ENCODE assay signal across 9 cellular contexts in genomic region chr13:97953376-97953970, GRCh38. TPM values are rescaled to one million over a fixed set of nuclear protein-coding genes. Genes with fewer than 3 reads are reported as not detected.
DNase-seq lines count a peak whose midpoint lies in the region; ATAC-seq and TF ChIP-seq lines count a peak whose summit lies in the region.
"Had no signal": no experiment of that assay in that cellular context is flagged by ENCODE, and none has a peak within 500 bp of the region (broad histone marks: within the 10 kb centered on the region; RNA-seq: fewer than 3 reads in every experiment).

TSS of gene IPO5 (plus strand) at chr13:97953675. CDS start at chr13:97976697, 23,022 bp downstream.

- POLR2A ChIA-PET in CD8-positive, alpha-beta T cell (lab: Charles Lee), result no interaction called here

- H3K27ac ChIP-seq in CD8-positive, alpha-beta T cell (ENCODE audit: low read depth, low read length), result no peak within 1 kb of the TSS
- peak within 1 kb of the TSS; percentile 10; the same call in 1 of the 2 replicates for H3K27ac ChIP-seq in WERI-Rb-1
- no peak within 1 kb of the TSS for H3K27ac ChIP-seq in gastroesophageal sphincter

- H3K4me1 Mint-ChIP-seq in CD8-positive, alpha-beta T cell (ENCODE audit: low read depth), result no peaks in the 10 kb centered on the region
- no peaks in the 10 kb centered on the region for H3K4me1 Mint-ChIP-seq in osteocyte (ENCODE audit: unreplicated experiment)
- H3K4me1 Mint-ChIP-seq: central memory CD8-positive, alpha-beta T cell had no signal

- no peak within 1 kb of the TSS for H3K4me3 Mint-ChIP-seq in CD8-positive, alpha-beta T cell
- H3K4me3 Mint-ChIP-seq in osteocyte (ENCODE audit: unreplicated experiment), result no peak within 1 kb of the TSS
- H3K4me3 Mint-ChIP-seq: central memory CD8-positive, alpha-beta T cell had no signal

- H3K9me3 ChIP-seq in CD8-positive, alpha-beta T cell (ENCODE audit: low read length), result no peaks in the 10 kb centered on the region
- H3K9me3 ChIP-seq in WERI-Rb-1 (ENCODE audit: severe bottlenecking) (no peaks in the 10 kb centered on the region), gastroesophageal sphincter (no peaks in the 10 kb centered on the region)

- no peaks in the 10 kb centered on the region for H3K36me3 ChIP-seq in CD8-positive, alpha-beta T cell (ENCODE audit: insufficient read depth, low read length)
- H3K36me3 ChIP-seq in WERI-Rb-1 (no peaks in the 10 kb centered on the region), gastroesophageal sphincter (no peaks in the 10 kb centered on the region)

- TF ChIP-seq POLR2A in gastroesophageal sphincter (IDR thresholded peaks at IDR 0.05), result no peak

- WGBS in gastroesophageal sphincter (ENCODE audit: low coverage in 1 of 2), 2 donors, result 68 to 75% methylated on average over 2 to 6 of the region's 10 CpGs

- ATAC-seq in CD8-positive, alpha-beta T cell, result no peak
- ATAC-seq in gastroesophageal sphincter, result no peak
- ATAC-seq in GM21381 (IDR thresholded peaks at IDR 0.05; ENCODE audit: unreplicated experiment), result no peak
- no peak for ATAC-seq in GM19035 (IDR thresholded peaks at IDR 0.05; ENCODE audit: unreplicated experiment)
- ATAC-seq in HG02588 (IDR thresholded peaks at IDR 0.05; ENCODE audit: unreplicated experiment), result no peak

- no peak for TF ChIP-seq EP300 in gastroesophageal sphincter (IDR thresholded peaks at IDR 0.05)

- H3K27me3 Mint-ChIP-seq in CD8-positive, alpha-beta T cell (ENCODE audit: low read depth), result peaks cover 6% of the 10 kb centered on the region
- no peaks in the 10 kb centered on the region for H3K27me3 Mint-ChIP-seq in osteocyte (ENCODE audit: unreplicated experiment)

- intact Hi-C loops in CD8-positive, alpha-beta T cell (cut with DNase I, micrococcal nuclease), result no loop called here

- CTCF ChIA-PET in CD8-positive, alpha-beta T cell (lab: Charles Lee), result interaction anchor here (0.5 kb wide), 1 partner anchor 156 kb away, joined by 5 read pairs; no protein-coding TSS in a partner anchor

- peaks cover 2% of the 10 kb centered on the region for H3K9me3 Mint-ChIP-seq in CD8-positive, alpha-beta T cell
- H3K9me3 Mint-ChIP-seq in osteocyte (ENCODE audit: unreplicated experiment), result no peaks in the 10 kb centered on the region
- H3K9me3 Mint-ChIP-seq: central memory CD8-positive, alpha-beta T cell had no signal

- no peaks in the 10 kb centered on the region for H3K36me3 Mint-ChIP-seq in CD8-positive, alpha-beta T cell
- H3K36me3 Mint-ChIP-seq in osteocyte (ENCODE audit: unreplicated experiment), result no peaks in the 10 kb centered on the region

- no peak for DNase-seq in CD8-positive, alpha-beta T cell
- DNase-seq in WERI-Rb-1 (no peak), osteocyte (ENCODE audit: extremely low spot score, unreplicated experiment) (no peak), NCI-H146 (lab: John Stamatoyannopoulos, UW) (no peak)

- H3K4me3 ChIP-seq in CD8-positive, alpha-beta T cell (ENCODE audit: low read depth, low read length), result no peak within 1 kb of the TSS
- no peak within 1 kb of the TSS for H3K4me3 ChIP-seq in WERI-Rb-1 (ENCODE audit: low read depth, low read length)
- H3K4me3 ChIP-seq in gastroesophageal sphincter, result no peak within 1 kb of the TSS

- no peaks in the 10 kb centered on the region for H3K27me3 ChIP-seq in CD8-positive, alpha-beta T cell (ENCODE audit: insufficient read depth, low read length)
- no peaks in the 10 kb centered on the region for H3K27me3 ChIP-seq in WERI-Rb-1 (ENCODE audit: insufficient read depth, low read depth, severe bottlenecking)
- H3K27me3 ChIP-seq in gastroesophageal sphincter, result no peaks in the 10 kb centered on the region

- H3K4me1 ChIP-seq in CD8-positive, alpha-beta T cell (ENCODE audit: insufficient read depth, low read length), result no peaks in the 10 kb centered on the region
- no peaks in the 10 kb centered on the region for H3K4me1 ChIP-seq in gastroesophageal sphincter

- no peak within 1 kb of the TSS for H3K27ac Mint-ChIP-seq in CD8-positive, alpha-beta T cell
- H3K27ac Mint-ChIP-seq in osteocyte (ENCODE audit: unreplicated experiment), result no peak within 1 kb of the TSS

- no peak for TF ChIP-seq CTCF in CD8-positive, alpha-beta T cell (IDR thresholded peaks at IDR 0.05)
- TF ChIP-seq CTCF in WERI-Rb-1 (IDR thresholded peaks at IDR 0.05; ENCODE audit: low read depth, low read length), result no peak
- no peak for TF ChIP-seq CTCF in gastroesophageal sphincter (IDR thresholded peaks at IDR 0.05)
- TF ChIP-seq CTCF in osteocyte (IDR thresholded peaks at IDR 0.05), result no peak

RNA-seq across cellular contexts. Expression of gene IPO5, which starts in this region (rescaled TPM):
- total RNA-seq in CD8-positive, alpha-beta T cell, result 10 to 100 TPM; 76.3 to 77.2 TPM
- total RNA-seq in gastroesophageal sphincter (100 to 1,000 TPM; 133 to 155 (median 142) TPM), osteocyte (143 and 145 TPM in 2 replicates)
